In the genomic region with DNA sequence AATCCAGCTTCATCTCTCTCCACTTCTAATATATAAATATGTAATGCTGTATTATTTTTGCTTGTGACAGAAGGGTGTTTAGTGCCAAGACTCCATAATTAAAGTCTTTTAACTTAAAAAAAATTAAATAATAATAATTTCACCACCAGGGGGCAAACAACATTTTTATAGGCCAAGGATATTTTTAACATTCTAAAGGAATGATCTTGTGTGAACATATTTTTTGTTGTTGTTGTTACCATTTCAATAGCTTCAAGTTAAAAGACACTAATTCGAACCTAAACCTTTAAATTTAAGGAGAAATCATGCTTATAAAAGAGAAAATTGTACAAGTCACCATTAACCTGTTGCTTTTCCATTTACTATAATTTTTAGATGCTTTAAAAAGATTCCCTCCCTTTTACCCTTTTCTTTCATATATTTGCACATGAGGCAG, we compare ENCODE assay signal across 9 cellular contexts. TPM values are rescaled to one million over a fixed set of nuclear protein-coding genes. Genes with fewer than 3 reads are reported as not detected.
DNase-seq lines count a peak whose midpoint lies in the region; ATAC-seq and TF ChIP-seq lines count a peak whose summit lies in the region.
"Had no signal": no experiment of that assay in that cellular context is flagged by ENCODE, and none has a peak within 500 bp of the region (broad histone marks: within the 10 kb centered on the region; RNA-seq: fewer than 3 reads in every experiment).

No MANE protein-coding gene starts in this region.

- H3K4me1 Mint-ChIP-seq in mesothelial cell of epicardium = no peaks in the 10 kb centered on the region

- H2AFZ ChIP-seq in HCT116 (ENCODE audit: low read depth, low read length, poor library complexity, severe bottlenecking) = peak overlapping the region; percentile 95

- H3K4me2 ChIP-seq in HCT116 (ENCODE audit: low read length) = no peak overlapping the region

- H3K9me3 ChIP-seq in HCT116 (ENCODE audit: control insufficient read depth in 1 of 2, insufficient read depth in 1 of 2, low read depth in 1 of 2, low read length in 2 of 2) = no peaks in the 10 kb centered on the region; a peak in 1 of 4 replicates

- CTCF ChIA-PET in HCT116 (lab: Charles Lee) = interaction anchor here (0.7 to 1.1 kb wide), 3 partner anchors 20 to 812 kb away, joined by 3 to 4 read pairs (median 3); no protein-coding TSS in a partner anchor

- no peak overlapping the region for H3K4me3 ChIP-seq in HCT116 (replicated peaks in 1 of 2; ENCODE audit: low read depth in 1 of 2, low read length in 2 of 2)

- no peaks in the 10 kb centered on the region for H3K36me3 ChIP-seq in HCT116 (ENCODE audit: control insufficient read depth in 1 of 2, insufficient read depth in 2 of 2, low read length in 2 of 2)

- no TSS peak for BruUV-seq in HCT116 (replicated peaks; lab: Mats Ljungman, UMichigan)

- peaks cover 16% of the 10 kb centered on the region for H3K9me3 Mint-ChIP-seq in mesothelial cell of epicardium

- H3K4me3 Mint-ChIP-seq in mesothelial cell of epicardium = no peak overlapping the region

- H3K4me1 ChIP-seq in HCT116 (ENCODE audit: control insufficient read depth in 1 of 2, insufficient read depth in 2 of 2, low read length in 2 of 2) = no peaks in the 10 kb centered on the region

- intact Hi-C loops in HCT116 (cut with micrococcal nuclease) = loop anchor here (5.0 to 10.0 kb wide), 2 partner anchors 214 to 976 kb away; no protein-coding TSS in a partner anchor

- H3K27ac Mint-ChIP-seq in mesothelial cell of epicardium = no peak overlapping the region

- peaks cover 4% of the 10 kb centered on the region for H3K36me3 Mint-ChIP-seq in mesothelial cell of epicardium

- no peaks in the 10 kb centered on the region for H3K79me2 ChIP-seq in HCT116 (ENCODE audit: insufficient read depth, low read length)

- no peaks in the 10 kb centered on the region for H3K27me3 Mint-ChIP-seq in mesothelial cell of epicardium (ENCODE audit: low read depth)

- no peaks in the 10 kb centered on the region for H4K20me1 ChIP-seq in HCT116 (ENCODE audit: insufficient read depth)

- TF ChIP-seq CTCF in HCT116 (IDR thresholded peaks at IDR 0.05 in 2 of 3, conservative IDR thresholded peaks at IDR 0.05 in 1 of 3; ENCODE audit: borderline replicate concordance in 1 of 3, insufficient read depth in 1 of 3, low read depth in 2 of 3, low read length in 2 of 3) (peak in 1 of 3 experiments; percentile 40; a peak in 2 of 6 replicates), mesothelial cell of epicardium (IDR thresholded peaks at IDR 0.05; ENCODE audit: unreplicated experiment) (peak; percentile 97)

- H3K27me3 ChIP-seq in HCT116 (ENCODE audit: insufficient read depth, low read length) = no peaks in the 10 kb centered on the region

- RAD21 ChIA-PET in HCT116 (lab: Charles Lee; ENCODE audit: low non-redundant PET in 1 of 2, low total read pairs in 2 of 2, uncharacterized antibody in 2 of 2, unreplicated experiment in 2 of 2) = interaction anchor here in 1 of 2 experiments (0.7 kb wide), 1 partner anchor 177 kb away, joined by 5 read pairs; no protein-coding TSS in a partner anchor

- no peak for ATAC-seq in HCT116
- ATAC-seq in GM21528 (IDR thresholded peaks at IDR 0.05; ENCODE audit: low FRiP score, unreplicated experiment) = no peak
- no peak for ATAC-seq in HG03039 (IDR thresholded peaks at IDR 0.05; ENCODE audit: unreplicated experiment)

- POLR2A ChIA-PET in HCT116 (lab: Charles Lee) = no interaction called here

- no peaks in the 10 kb centered on the region for H3K9me2 ChIP-seq in HCT116 (ENCODE audit: insufficient read depth)

- DNase-seq in CD1c-positive myeloid dendritic cell (ENCODE audit: extremely low spot score) (peak; percentile 63), HCT116 (ENCODE audit: low read depth, low spot score) (peak; percentile 18), astrocyte of the hippocampus (ENCODE audit: low read depth, low spot score) (peak; percentile 13), mesothelial cell of epicardium (ENCODE audit: low spot score in 2 of 2, unreplicated experiment in 2 of 2) (no peak), NCI-H82 treated with DMSO at 0.1 percent for 48 hours (lab: John Stamatoyannopoulos, UW; ENCODE audit: unreplicated experiment) (no peak), AG08396 (ENCODE audit: low spot score) (no peak)
- DNase-seq: head of caudate nucleus had no signal

- peak; percentile 55 for TF ChIP-seq RAD21 in HCT116 (IDR thresholded peaks at IDR 0.05; ENCODE audit: low read depth)

- H3K27ac ChIP-seq in HCT116 (ENCODE audit: low read depth, low read length) = no peak overlapping the region

- no peak overlapping the region for H3K9ac ChIP-seq in HCT116 (ENCODE audit: low read length)

- no peak for TF ChIP-seq POLR2A in HCT116 (IDR thresholded peaks at IDR 0.05; ENCODE audit: borderline replicate concordance, extremely low read depth, insufficient read depth, insufficient read length)

TF ChIP-seq in HCT116, 20 proteins besides CTCF, POLR2A, EP300 and RAD21:
- TF ChIP-seq, protein P1, sequence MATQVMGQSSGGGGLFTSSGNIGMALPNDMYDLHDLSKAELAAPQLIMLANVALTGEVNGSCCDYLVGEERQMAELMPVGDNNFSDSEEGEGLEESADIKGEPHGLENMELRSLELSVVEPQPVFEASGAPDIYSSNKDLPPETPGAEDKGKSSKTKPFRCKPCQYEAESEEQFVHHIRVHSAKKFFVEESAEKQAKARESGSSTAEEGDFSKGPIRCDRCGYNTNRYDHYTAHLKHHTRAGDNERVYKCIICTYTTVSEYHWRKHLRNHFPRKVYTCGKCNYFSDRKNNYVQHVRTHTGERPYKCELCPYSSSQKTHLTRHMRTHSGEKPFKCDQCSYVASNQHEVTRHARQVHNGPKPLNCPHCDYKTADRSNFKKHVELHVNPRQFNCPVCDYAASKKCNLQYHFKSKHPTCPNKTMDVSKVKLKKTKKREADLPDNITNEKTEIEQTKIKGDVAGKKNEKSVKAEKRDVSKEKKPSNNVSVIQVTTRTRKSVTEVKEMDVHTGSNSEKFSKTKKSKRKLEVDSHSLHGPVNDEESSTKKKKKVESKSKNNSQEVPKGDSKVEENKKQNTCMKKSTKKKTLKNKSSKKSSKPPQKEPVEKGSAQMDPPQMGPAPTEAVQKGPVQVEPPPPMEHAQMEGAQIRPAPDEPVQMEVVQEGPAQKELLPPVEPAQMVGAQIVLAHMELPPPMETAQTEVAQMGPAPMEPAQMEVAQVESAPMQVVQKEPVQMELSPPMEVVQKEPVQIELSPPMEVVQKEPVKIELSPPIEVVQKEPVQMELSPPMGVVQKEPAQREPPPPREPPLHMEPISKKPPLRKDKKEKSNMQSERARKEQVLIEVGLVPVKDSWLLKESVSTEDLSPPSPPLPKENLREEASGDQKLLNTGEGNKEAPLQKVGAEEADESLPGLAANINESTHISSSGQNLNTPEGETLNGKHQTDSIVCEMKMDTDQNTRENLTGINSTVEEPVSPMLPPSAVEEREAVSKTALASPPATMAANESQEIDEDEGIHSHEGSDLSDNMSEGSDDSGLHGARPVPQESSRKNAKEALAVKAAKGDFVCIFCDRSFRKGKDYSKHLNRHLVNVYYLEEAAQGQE (IDR thresholded peaks at IDR 0.05; ENCODE audit: low read depth) = no peak
- TF ChIP-seq MAX (IDR thresholded peaks at IDR 0.05) = no peak
- TF ChIP-seq JUND (IDR thresholded peaks at IDR 0.05) = no peak
- no peak for TF ChIP-seq ELF1 (IDR thresholded peaks at IDR 0.05; ENCODE audit: borderline replicate concordance, low read depth)
- TF ChIP-seq SIN3A (IDR thresholded peaks at IDR 0.05; ENCODE audit: low read depth) = no peak
- no peak for TF ChIP-seq YY1 (IDR thresholded peaks at IDR 0.05; ENCODE audit: extremely low read depth, insufficient replicate concordance, low read depth, low read length)
- no peak for TF ChIP-seq CEBPB (IDR thresholded peaks at IDR 0.05; ENCODE audit: low read depth)
- no peak for TF ChIP-seq EGR1 (IDR thresholded peaks at IDR 0.05; ENCODE audit: low read depth)
- TF ChIP-seq SRF (IDR thresholded peaks at IDR 0.05; ENCODE audit: low read depth) = no peak
- no peak for TF ChIP-seq FOSL1 (IDR thresholded peaks at IDR 0.05; ENCODE audit: low read depth)
- TF ChIP-seq EZH2phosphoT487 (IDR thresholded peaks at IDR 0.05; ENCODE audit: borderline replicate concordance) = no peak

RNA-seq across cellular contexts. Expression of gene DNAJC1, which starts 7.5 kb away (rescaled TPM):
- total RNA-seq in HCT116 (2021; ENCODE audit: unreplicated experiment) = 17.9 TPM
- 14.4 and 18.2 TPM in 2 replicates for polyA plus RNA-seq in HCT116 (2012)
- 23.7 to 27.2 TPM (median 26.2 TPM) in 3 replicates for total RNA-seq in mesothelial cell of epicardium

Comparison
In these comparisons a context has a peak if more than half of its experiments do, and no peak if none do; other contexts are left out.
1. DNase-seq: peak in CD1c-positive myeloid dendritic cell (single experiment), HCT116 (single experiment) and astrocyte of the hippocampus (single experiment); none in mesothelial cell of epicardium (0 of 2), NCI-H82 treated with DMSO at 0.1 percent for 48 hours (single experiment) and AG08396 (single experiment).